Comparison of ENCODE assay signal across 8 cellular contexts in genomic region chr15:75732809-75733451, GRCh38. TPM values are rescaled to one million over a fixed set of nuclear protein-coding genes. Genes with fewer than 3 reads are reported as not detected.
A peak's percentile ranks its signal among the peaks of the same experiment; 100 is the strongest.
DNase-seq lines count a peak whose midpoint lies in the region; ATAC-seq and TF ChIP-seq lines count a peak whose summit lies in the region.

No MANE protein-coding gene starts in this region.

- H3K4me1 ChIP-seq in DND-41 (ENCODE audit: insufficient read depth, low read length), result peaks cover 3% of the 10 kb centered on the region; the same call in 1 of the 2 replicates
- H3K4me1 ChIP-seq in SJCRH30, result peaks cover 12% of the 10 kb centered on the region
- peaks cover 0 to 19% of the 10 kb centered on the region in 2 donors for H3K4me1 ChIP-seq in adrenal gland (replicated peaks in 1 of 2)
- peaks cover 27% of the 10 kb centered on the region for H3K4me1 ChIP-seq in left ventricle myocardium inferior

- H3K79me2 ChIP-seq in DND-41 (ENCODE audit: insufficient read depth, low read length), result no peaks in the 10 kb centered on the region

- no peak overlapping the region for H2AFZ ChIP-seq in DND-41 (ENCODE audit: low read depth, low read length)

- no peaks in the 10 kb centered on the region for H3K27me3 ChIP-seq in DND-41 (ENCODE audit: insufficient read depth, low read length, poor library complexity)
- no peaks in the 10 kb centered on the region for H3K27me3 ChIP-seq in SJCRH30
- H3K27me3 ChIP-seq in adrenal gland, result no peaks in the 10 kb centered on the region
- no peaks in the 10 kb centered on the region for H3K27me3 ChIP-seq in left ventricle myocardium inferior (ENCODE audit: low read depth)

- peak; percentile 48 for DNase-seq in DND-41
- peak; percentile 84 to 89 for DNase-seq in SJCRH30
- DNase-seq in adrenal gland, result peak; percentile 59 to 88 (median 77)
- peak; percentile 71 for DNase-seq in left ventricle myocardium inferior
- DNase-seq in retina, result peak; percentile 92

- intact Hi-C loops in adrenal gland (cut with DNase I), result loop anchor here (2.0 to 5.0 kb wide), 2 partner anchors 48 to 69 kb away; no protein-coding TSS in a partner anchor
- intact Hi-C loops in left ventricle myocardium inferior (cut with micrococcal nuclease), result loop anchor here (10.0 kb wide), 1 partner anchor 62 kb away; no protein-coding TSS in a partner anchor

- no peak overlapping the region for H3K27ac ChIP-seq in DND-41 (ENCODE audit: low read length)
- no peak overlapping the region for H3K27ac ChIP-seq in SJCRH30
- peak overlapping the region in 1 of 5 donors; percentile 47 for H3K27ac ChIP-seq in adrenal gland
- H3K27ac ChIP-seq in left ventricle myocardium inferior (replicated peaks), result peak overlapping the region; percentile 48

- H3K9me3 ChIP-seq in DND-41 (ENCODE audit: insufficient read depth, low read length, severe bottlenecking) (no peaks in the 10 kb centered on the region), SJCRH30 (replicated peaks) (no peaks in the 10 kb centered on the region), adrenal gland (replicated peaks in 1 of 3) (no peaks in the 10 kb centered on the region), left ventricle myocardium inferior (replicated peaks) (no peaks in the 10 kb centered on the region)

- whole genome bisulfite sequencing in adrenal gland, 4 donors, result 24 to 60% (median 26%) methylated on average over 5 to 12 of the region's 12 CpGs

- no peak overlapping the region for H3K4me2 ChIP-seq in DND-41 (ENCODE audit: insufficient read depth, low read length)

- no peaks in the 10 kb centered on the region for H4K20me1 ChIP-seq in DND-41 (ENCODE audit: insufficient read depth, low read length)

- no peak overlapping the region for H3K9ac ChIP-seq in DND-41 (ENCODE audit: low read depth, low read length)

- H3K4me3 ChIP-seq in DND-41 (ENCODE audit: low read depth in 1 of 2, low read length in 2 of 2) (no peak overlapping the region), SJCRH30 (peak overlapping the region; percentile 54), adrenal gland (no peak overlapping the region), left ventricle myocardium inferior (peak overlapping the region; percentile 17)

- no peak for TF ChIP-seq POLR2A in adrenal gland (IDR thresholded peaks at IDR 0.05)

- H3K36me3 ChIP-seq in DND-41 (ENCODE audit: insufficient read depth, low read length) (no peaks in the 10 kb centered on the region), SJCRH30 (no peaks in the 10 kb centered on the region), adrenal gland (replicated peaks in 1 of 2) (no peaks in the 10 kb centered on the region), left ventricle myocardium inferior (no peaks in the 10 kb centered on the region)

- no peak for ATAC-seq in DND-41 (ENCODE audit: insufficient read depth, low read depth)
- peak; percentile 53 for ATAC-seq in HG03442 (IDR thresholded peaks at IDR 0.05; ENCODE audit: unreplicated experiment)
- no peak for ATAC-seq in HG03175 (IDR thresholded peaks at IDR 0.05; ENCODE audit: unreplicated experiment)
- ATAC-seq in GM19397 (IDR thresholded peaks at IDR 0.05; ENCODE audit: unreplicated experiment), result no peak

- TF ChIP-seq CTCF in DND-41 (IDR thresholded peaks at IDR 0.05; ENCODE audit: borderline replicate concordance, extremely low read depth, low read length, poor library complexity, severe bottlenecking), result peak; percentile 67
- peak; percentile 76 to 92 (median 87) for TF ChIP-seq CTCF in adrenal gland (IDR thresholded peaks at IDR 0.05)
- TF ChIP-seq CTCF in left ventricle myocardium inferior (IDR thresholded peaks at IDR 0.05; ENCODE audit: borderline replicate concordance), result peak; percentile 92

RNA-seq across cellular contexts. Expression of gene CSPG4, which starts 20.3 kb away (rescaled TPM):
- 10.4 and 11.1 TPM in 2 replicates for total RNA-seq in SJCRH30 (2014; rRNA removed; shearing (Covaris generic))
- 1 to 10 TPM; 1.3 to 6.3 (median 2.5) TPM for total RNA-seq in adrenal gland
- 1 to 10 TPM in 2 of 3 donors, under 1 TPM in 1; 0.55 to 6.6 (median 4.3) TPM for polyA plus RNA-seq in adrenal gland
- 9.1 TPM for total RNA-seq in left ventricle myocardium inferior

Comparison
In these comparisons a context has a peak if more than half of its experiments do, and no peak if none do; other contexts are left out.
1. H3K4me3 ChIP-seq: peak in SJCRH30 (single experiment) and left ventricle myocardium inferior (single experiment); none in DND-41 (0 of 2) and adrenal gland (0 of 4).
2. Peak in every context shown above with its lines, with median percentiles within 50 percentile points of each other: DNase-seq and CTCF ChIP-seq.